ENCODE assay signal across 11 cellular contexts in genomic region chr15:80804970-80805495, GRCh38. TPM values are rescaled to one million over a fixed set of nuclear protein-coding genes. Genes with fewer than 3 reads are reported as not detected.
DNase-seq lines count a peak whose midpoint lies in the region; ATAC-seq and TF ChIP-seq lines count a peak whose summit lies in the region.
"Had no signal": no experiment of that assay in that cellular context is flagged by ENCODE, and none has a peak within 500 bp of the region (broad histone marks: within the 10 kb centered on the region; RNA-seq: fewer than 3 reads in every experiment).

No MANE protein-coding gene starts in this region.

- H3K27ac ChIP-seq in 22Rv1 (peak overlapping the region; percentile 90), DND-41 (ENCODE audit: low read length) (no peak overlapping the region), colonic mucosa (no peak overlapping the region)
- H3K27ac ChIP-seq: neutrophil, transverse colon had no signal

- DNase-seq in DND-41 (peak; percentile 61), NCI-H748 treated with DMSO at 0.1 percent for 48 hours (lab: John Stamatoyannopoulos, UW) (peak; percentile 58), colonic mucosa (peak; percentile 38), midbrain (lab: John Stamatoyannopoulos, UW) (no peak)
- DNase-seq: CD4-positive, CD25-positive, alpha-beta regulatory T cell; transverse colon had no signal

- ATAC-seq in DND-41 (ENCODE audit: insufficient read depth, low read depth) (peak; percentile 89), GM19035 (IDR thresholded peaks at IDR 0.05; ENCODE audit: unreplicated experiment) (no peak), HG03045 (IDR thresholded peaks at IDR 0.05; ENCODE audit: unreplicated experiment) (no peak), GM21390 (IDR thresholded peaks at IDR 0.05; ENCODE audit: unreplicated experiment) (no peak)

- TF ChIP-seq CTCF in 22Rv1 (IDR thresholded peaks at IDR 0.05) (no peak), DND-41 (IDR thresholded peaks at IDR 0.05; ENCODE audit: borderline replicate concordance, extremely low read depth, low read length, poor library complexity, severe bottlenecking) (no peak), colonic mucosa (IDR thresholded peaks at IDR 0.05) (no peak)

- H3K9me3 ChIP-seq in DND-41 (ENCODE audit: insufficient read depth, low read length, severe bottlenecking) (no peaks in the 10 kb centered on the region), colonic mucosa (no peaks in the 10 kb centered on the region)
- H3K9me3 ChIP-seq: neutrophil, transverse colon had no signal

- intact Hi-C loops in colonic mucosa (cut with DNase I), result no loop called here

- H4K20me1 ChIP-seq in DND-41 (ENCODE audit: insufficient read depth, low read length), result no peaks in the 10 kb centered on the region; the same call in 1 of the 2 replicates

- H3K4me3 ChIP-seq in DND-41 (ENCODE audit: low read depth in 1 of 2, low read length in 2 of 2) (no peak overlapping the region), colonic mucosa (no peak overlapping the region)
- H3K4me3 ChIP-seq: transverse colon had no signal

- H3K9ac ChIP-seq in DND-41 (ENCODE audit: low read depth, low read length) (no peak overlapping the region), colonic mucosa (ENCODE audit: low read depth in 2 of 2, low read length in 2 of 2) (no peak overlapping the region)

- H3K27me3 ChIP-seq in DND-41 (ENCODE audit: insufficient read depth, low read length, poor library complexity) (peaks cover 17% of the 10 kb centered on the region), colonic mucosa (no peaks in the 10 kb centered on the region)
- H3K27me3 ChIP-seq: transverse colon had no signal

- peaks cover 11% of the 10 kb centered on the region for H3K4me1 ChIP-seq in DND-41 (ENCODE audit: insufficient read depth, low read length)
- no peaks in the 10 kb centered on the region for H3K4me1 ChIP-seq in colonic mucosa
- H3K4me1 ChIP-seq: transverse colon had no signal

- no peak overlapping the region for H3K4me2 ChIP-seq in DND-41 (ENCODE audit: insufficient read depth, low read length)

- H2AFZ ChIP-seq in DND-41 (ENCODE audit: low read depth, low read length), result no peak overlapping the region

- no peaks in the 10 kb centered on the region for H3K79me2 ChIP-seq in DND-41 (ENCODE audit: insufficient read depth, low read length)

- H3K36me3 ChIP-seq in DND-41 (ENCODE audit: insufficient read depth, low read length), result no peaks in the 10 kb centered on the region
- H3K36me3 ChIP-seq in colonic mucosa, result no peaks in the 10 kb centered on the region
- H3K36me3 ChIP-seq: neutrophil, transverse colon had no signal

RNA-seq across cellular contexts. Expression of gene CEMIP, which starts 25.9 kb away (rescaled TPM):
- 1 to 10 TPM; 2.1 to 2.9 TPM for total RNA-seq in colonic mucosa
